In genomic region chr1:235650341-235651169, GRCh38 we compare ENCODE assay signal across 8 cellular contexts.
DNase-seq lines count a peak whose midpoint lies in the region; ATAC-seq lines count a peak whose summit lies in the region.

No MANE protein-coding gene starts in this region.

- H3K4me3 Mint-ChIP-seq in activated T-cell treated with anti-CD3 and anti-CD28 coated beads, Interleukin-2, amount 50 U/mL, for 24 hours = peak overlapping the region; percentile 57

- H3K27ac Mint-ChIP-seq in activated T-cell treated with anti-CD3 and anti-CD28 coated beads, Interleukin-2, amount 50 U/mL, for 24 hours = peak overlapping the region; percentile 56

- DNase-seq in stimulated activated CD4-positive, alpha-beta T cell treated with anti-CD3 and anti-CD28 coated beads, Interleukin-15, amount 100 ng/mL, for 24 hours = peak; percentile 24
- no peak for DNase-seq in stimulated activated CD4-positive, alpha-beta T cell treated with anti-CD3 and anti-CD28 coated beads, Interleukin-2, amount 100 ng/mL, for 48 hours
- peak; percentile 49 for DNase-seq in activated T-cell treated with anti-CD3 and anti-CD28 coated beads, Interleukin-2, amount 50 U/mL, for 24 hours
- DNase-seq in iPS DF 6.9 (ENCODE audit: low read depth, low spot score) = no peak

- peaks cover 2% of the 10 kb centered on the region for H3K4me1 ChIP-seq in iPS DF 6.9 (ENCODE audit: control insufficient read depth, insufficient read depth, low read length)

- no peaks in the 10 kb centered on the region for H3K36me3 Mint-ChIP-seq in activated T-cell treated with anti-CD3 and anti-CD28 coated beads, Interleukin-2, amount 50 U/mL, for 24 hours (ENCODE audit: low read depth)

- H3K27me3 ChIP-seq in iPS DF 6.9 (ENCODE audit: control insufficient read depth, insufficient read depth, low read length) = no peaks in the 10 kb centered on the region

- H3K4me1 Mint-ChIP-seq in activated T-cell treated with anti-CD3 and anti-CD28 coated beads, Interleukin-2, amount 50 U/mL, for 24 hours (ENCODE audit: low read depth) = peaks cover 11% of the 10 kb centered on the region

- WGBS in iPS DF 6.9 (ENCODE audit: insufficient coverage, insufficient read length) = no CpG with 5 or more reads among the region's 71 CpGs

- H3K4me3 ChIP-seq in iPS DF 6.9 (ENCODE audit: low read length) (peak overlapping the region; percentile 71), skin epidermis (peak overlapping the region; percentile 1 to 52 (median 38))

- no peaks in the 10 kb centered on the region for H3K9me3 ChIP-seq in iPS DF 6.9 (ENCODE audit: control insufficient read depth, insufficient read depth, low read length)

- H3K27me3 Mint-ChIP-seq in activated T-cell treated with anti-CD3 and anti-CD28 coated beads, Interleukin-2, amount 50 U/mL, for 24 hours = peaks cover 77% of the 10 kb centered on the region

- no peaks in the 10 kb centered on the region for H3K36me3 ChIP-seq in iPS DF 6.9 (ENCODE audit: control insufficient read depth, insufficient read depth, low read length)

- no peak overlapping the region for H3K27ac ChIP-seq in iPS DF 6.9 (ENCODE audit: low read length)
- H3K27ac ChIP-seq in skin epidermis = no peak overlapping the region

- ATAC-seq in GM21723 (IDR thresholded peaks at IDR 0.05; ENCODE audit: unreplicated experiment) = no peak
- no peak for ATAC-seq in HG03354 (IDR thresholded peaks at IDR 0.05; ENCODE audit: poor library complexity, severe bottlenecking, unreplicated experiment)
- no peak for ATAC-seq in HG02840 (IDR thresholded peaks at IDR 0.05; ENCODE audit: low FRiP score, unreplicated experiment)

- peaks cover 2% of the 10 kb centered on the region for H3K9me3 Mint-ChIP-seq in activated T-cell treated with anti-CD3 and anti-CD28 coated beads, Interleukin-2, amount 50 U/mL, for 24 hours

Comparison
In these comparisons a context has a peak if more than half of its experiments do, and no peak if none do; other contexts are left out.
1. DNase-seq: peak in stimulated activated CD4-positive, alpha-beta T cell treated with anti-CD3 and anti-CD28 coated beads, Interleukin-15, amount 100 ng/mL, for 24 hours (single experiment) and activated T-cell treated with anti-CD3 and anti-CD28 coated beads, Interleukin-2, amount 50 U/mL, for 24 hours (single experiment); none in stimulated activated CD4-positive, alpha-beta T cell treated with anti-CD3 and anti-CD28 coated beads, Interleukin-2, amount 100 ng/mL, for 48 hours (0 of 2) and iPS DF 6.9 (single experiment).